ENCODE assay signal across 15 cellular contexts in genomic region chr5:13566903-13567339, GRCh38.
DNase-seq lines count a peak whose midpoint lies in the region; ATAC-seq, FAIRE-seq and TF ChIP-seq lines count a peak whose summit lies in the region.
"Had no signal": no experiment of that assay in that cellular context is flagged by ENCODE, and none has a peak within 500 bp of the region (broad histone marks: within the 10 kb centered on the region; RNA-seq: fewer than 3 reads in every experiment).

No MANE protein-coding gene starts in this region.

- FAIRE-seq in bronchial epithelial cell (lab: Jason Lieb, UNC), result peak; percentile 96
- FAIRE-seq: GM12891 had no signal

- peaks cover 20% of the 10 kb centered on the region for H3K27me3 Mint-ChIP-seq in Calu3 (ENCODE audit: unreplicated experiment)
- H3K27me3 Mint-ChIP-seq: activated CD4-positive, alpha-beta T cell treated with anti-CD3 and anti-CD28 coated beads, Interleukin-2, amount 10 ng/mL, durations not matched to agents 24 days and 14 days; activated naive CD4-positive, alpha-beta T cell treated with anti-CD3 and anti-CD28 coated beads, Interleukin-2, amount 50 U/mL, for 24 hours had no signal

- ATAC-seq in heart right ventricle (no peak), GM21825 (IDR thresholded peaks at IDR 0.05; ENCODE audit: unreplicated experiment) (no peak)

- no peaks in the 10 kb centered on the region for H3K4me1 ChIP-seq in heart right ventricle
- H3K4me1 ChIP-seq in vagina, result no peaks in the 10 kb centered on the region
- H3K4me1 ChIP-seq: SJCRH30 had no signal

- H3K36me3 ChIP-seq in bronchial epithelial cell (ENCODE audit: control insufficient read depth, insufficient read depth, low read length) (no peaks in the 10 kb centered on the region), heart right ventricle (no peaks in the 10 kb centered on the region), vagina (no peaks in the 10 kb centered on the region)
- H3K36me3 ChIP-seq: SJCRH30 had no signal

- no peak for TF ChIP-seq POLR2A in vagina (IDR thresholded peaks at IDR 0.05)

- peaks cover 0 to 17% (median 4%) of the 10 kb centered on the region in 11 donors for H3K9me3 ChIP-seq in heart right ventricle
- H3K9me3 ChIP-seq in vagina, result no peaks in the 10 kb centered on the region
- H3K9me3 ChIP-seq: SJCRH30 had no signal

- CTCF ChIA-PET in Calu3 (lab: Charles Lee), result interaction anchor here (0.6 to 0.7 kb wide), 2 partner anchors 29 to 685 kb away, joined by 3 read pairs; no protein-coding TSS in a partner anchor

- intact Hi-C loops in Calu3 (cut with micrococcal nuclease; ENCODE audit: unreplicated experiment) (no loop called here), heart right ventricle (cut with DNase I) (loop anchor here in 1 of 10 donors (10.0 kb wide), 1 partner anchor 1842 kb away; no protein-coding TSS in a partner anchor), vagina (cut with DNase I) (no loop called here)

- H3K4me3 ChIP-seq in bronchial epithelial cell (ENCODE audit: low read depth, low read length) (no peak overlapping the region), heart right ventricle (no peak overlapping the region), vagina (no peak overlapping the region)
- H3K4me3 ChIP-seq: SJCRH30 had no signal

- H3K9me3 Mint-ChIP-seq in Calu3 (ENCODE audit: low read depth, unreplicated experiment), result peaks cover 13% of the 10 kb centered on the region

- H3K27me3 ChIP-seq in bronchial epithelial cell (ENCODE audit: control insufficient read depth, insufficient read depth, low read length), result no peaks in the 10 kb centered on the region
- peaks cover 0 to 4% (median 0%) of the 10 kb centered on the region in 7 donors for H3K27me3 ChIP-seq in heart right ventricle
- no peaks in the 10 kb centered on the region for H3K27me3 ChIP-seq in vagina
- H3K27me3 ChIP-seq: SJCRH30 had no signal

- H3K27ac Mint-ChIP-seq in Calu3 (ENCODE audit: unreplicated experiment), result no peak overlapping the region
- H3K27ac Mint-ChIP-seq: activated CD4-positive, alpha-beta T cell treated with anti-CD3 and anti-CD28 coated beads, Interleukin-2, amount 10 ng/mL, durations not matched to agents 24 days and 14 days; activated naive CD4-positive, alpha-beta T cell treated with anti-CD3 and anti-CD28 coated beads, Interleukin-2, amount 50 U/mL, for 24 hours; CD8-positive, alpha-beta memory T cell had no signal

- H3K27ac ChIP-seq in heart right ventricle (no peak overlapping the region), vagina (no peak overlapping the region)
- H3K27ac ChIP-seq: SJCRH30 had no signal

- peaks cover 9% of the 10 kb centered on the region for H3K4me1 Mint-ChIP-seq in Calu3 (ENCODE audit: low read depth, unreplicated experiment)
- H3K4me1 Mint-ChIP-seq: activated CD4-positive, alpha-beta T cell treated with anti-CD3 and anti-CD28 coated beads, Interleukin-2, amount 10 ng/mL, durations not matched to agents 24 days and 14 days; activated naive CD4-positive, alpha-beta T cell treated with anti-CD3 and anti-CD28 coated beads, Interleukin-2, amount 50 U/mL, for 24 hours; CD8-positive, alpha-beta memory T cell had no signal

- DNase-seq in Calu3 (peak; percentile 13), MV-4-11 (lab: John Stamatoyannopoulos, UW) (peak; percentile 65), bronchial epithelial cell (ENCODE audit: low read depth) (peak; percentile 99), myocyte (ENCODE audit: low read depth) (peak; percentile 74), NCI-H2196 (lab: John Stamatoyannopoulos, UW; ENCODE audit: unreplicated experiment) (no peak), heart right ventricle (no peak), vagina (ENCODE audit: extremely low spot score in 2 of 2) (no peak)
- DNase-seq: activated CD4-positive, alpha-beta T cell treated with anti-CD3 and anti-CD28 coated beads, Interleukin-2, amount 10 ng/mL, durations not matched to agents 24 days and 14 days; CD8-positive, alpha-beta memory T cell; NCI-H2171; posterior cingulate gyrus; SJCRH30 had no signal

- no TSS peak for BruUV-seq in Calu3 (replicated peaks; lab: Mats Ljungman, UMichigan)

- H3K4me3 Mint-ChIP-seq in Calu3 (ENCODE audit: low read depth, unreplicated experiment), result no peak overlapping the region
- H3K4me3 Mint-ChIP-seq: activated CD4-positive, alpha-beta T cell treated with anti-CD3 and anti-CD28 coated beads, Interleukin-2, amount 10 ng/mL, durations not matched to agents 24 days and 14 days; activated naive CD4-positive, alpha-beta T cell treated with anti-CD3 and anti-CD28 coated beads, Interleukin-2, amount 50 U/mL, for 24 hours; CD8-positive, alpha-beta memory T cell had no signal

- WGBS in heart right ventricle, 2 donors, result 71 to 75% methylated on average over 3 of the region's 3 CpGs

- TF ChIP-seq CTCF in Calu3 (IDR thresholded peaks at IDR 0.05; ENCODE audit: unreplicated experiment) (no peak), bronchial epithelial cell (IDR thresholded peaks at IDR 0.05; ENCODE audit: insufficient read depth, low read length, severe bottlenecking) (no peak), heart right ventricle (IDR thresholded peaks at IDR 0.05) (no peak), vagina (IDR thresholded peaks at IDR 0.05) (no peak)

- no peaks in the 10 kb centered on the region for H3K36me3 Mint-ChIP-seq in Calu3 (ENCODE audit: insufficient read depth, unreplicated experiment)
- H3K36me3 Mint-ChIP-seq: activated naive CD4-positive, alpha-beta T cell treated with anti-CD3 and anti-CD28 coated beads, Interleukin-2, amount 50 U/mL, for 24 hours; CD8-positive, alpha-beta memory T cell had no signal

Comparison
In these comparisons a context has a peak if more than half of its experiments do, and no peak if none do; other contexts are left out.
1. DNase-seq: peak in Calu3 (single experiment), MV-4-11 (single experiment), bronchial epithelial cell (single experiment) and myocyte (single experiment); none in NCI-H2196 (single experiment), heart right ventricle (0 of 2) and vagina (0 of 2).